In genomic region chr2:230414302-230414701, GRCh38 we compare ENCODE assay signal across 18 cellular contexts. TPM values are rescaled to one million over a fixed set of nuclear protein-coding genes. Genes with fewer than 3 reads are reported as not detected.
A peak's percentile ranks its signal among the peaks of the same experiment; 100 is the strongest.
DNase-seq lines count a peak whose midpoint lies in the region; ATAC-seq and TF ChIP-seq lines count a peak whose summit lies in the region.
"Had no signal": no experiment of that assay in that cellular context is flagged by ENCODE, and none has a peak within 500 bp of the region (broad histone marks: within the 10 kb centered on the region; RNA-seq: fewer than 3 reads in every experiment).

No MANE protein-coding gene starts in this region.

- H3K9me3 Mint-ChIP-seq in MCF 10A (ENCODE audit: unreplicated experiment), result no peaks in the 10 kb centered on the region
- H3K9me3 Mint-ChIP-seq in activated CD4-positive, alpha-beta memory T cell treated with anti-CD3 and anti-CD28 coated beads, Interleukin-2, amount 10 ng/mL, durations not matched to agents 7 days and 5 days, result no peaks in the 10 kb centered on the region

- CTCF ChIA-PET in MCF 10A (lab: Yijun Ruan, JAX), result interaction anchor here (0.5 kb wide), 1 partner anchor 342 kb away, joined by 3 read pairs; no protein-coding TSS in a partner anchor
- CTCF ChIA-PET in activated CD4-positive, alpha-beta memory T cell treated with anti-CD3 and anti-CD28 coated beads, Interleukin-2, amount 10 ng/mL, durations not matched to agents 7 days and 5 days (lab: Charles Lee), result no interaction called here

- H3K9me3 ChIP-seq in breast epithelium (no peaks in the 10 kb centered on the region), subcutaneous abdominal adipose tissue (ENCODE audit: control insufficient read depth in 5 of 5, low read length in 5 of 5) (no peaks in the 10 kb centered on the region)
- H3K9me3 ChIP-seq: esophagus muscularis mucosa, right lobe of liver, thoracic aorta had no signal

- peak overlapping the region; percentile 98 for H3K27ac Mint-ChIP-seq in MCF 10A (ENCODE audit: low read depth, unreplicated experiment)
- H3K27ac Mint-ChIP-seq in activated CD4-positive, alpha-beta memory T cell treated with anti-CD3 and anti-CD28 coated beads, Interleukin-2, amount 10 ng/mL, durations not matched to agents 7 days and 5 days, result peak overlapping the region; percentile 100
- H3K27ac Mint-ChIP-seq: brain had no signal

- H3K4me1 Mint-ChIP-seq in MCF 10A (ENCODE audit: insufficient read depth, unreplicated experiment), result peaks cover 41% of the 10 kb centered on the region
- peaks cover 59% of the 10 kb centered on the region for H3K4me1 Mint-ChIP-seq in activated CD4-positive, alpha-beta memory T cell treated with anti-CD3 and anti-CD28 coated beads, Interleukin-2, amount 10 ng/mL, durations not matched to agents 7 days and 5 days

- H3K27ac ChIP-seq in breast epithelium, result peak overlapping the region in 1 of 2 donors; percentile 27
- H3K27ac ChIP-seq in foreskin keratinocyte, result no peak overlapping the region
- H3K27ac ChIP-seq in subcutaneous abdominal adipose tissue (ENCODE audit: low read depth, low read length), result peak overlapping the region; percentile 90
- H3K27ac ChIP-seq: right lobe of liver had no signal

- intact Hi-C loops in MCF 10A (cut with micrococcal nuclease) (no loop called here), breast epithelium (cut with DNase I; ENCODE audit: low total_unique reads) (no loop called here)

- H3K36me3 ChIP-seq in breast epithelium, result no peaks in the 10 kb centered on the region
- no peaks in the 10 kb centered on the region for H3K36me3 ChIP-seq in subcutaneous abdominal adipose tissue (ENCODE audit: control insufficient read depth in 5 of 5, insufficient read depth in 5 of 5, low read length in 5 of 5)
- H3K36me3 ChIP-seq: esophagus muscularis mucosa, right lobe of liver, thoracic aorta had no signal

- no peaks in the 10 kb centered on the region for H3K27me3 Mint-ChIP-seq in MCF 10A (ENCODE audit: insufficient read depth, unreplicated experiment)
- no peaks in the 10 kb centered on the region for H3K27me3 Mint-ChIP-seq in activated CD4-positive, alpha-beta memory T cell treated with anti-CD3 and anti-CD28 coated beads, Interleukin-2, amount 10 ng/mL, durations not matched to agents 7 days and 5 days

- TF ChIP-seq POLR2A in breast epithelium (IDR thresholded peaks at IDR 0.05), result no peak

- H3K4me3 Mint-ChIP-seq in MCF 10A (ENCODE audit: unreplicated experiment), result no peak overlapping the region
- H3K4me3 Mint-ChIP-seq in activated CD4-positive, alpha-beta memory T cell treated with anti-CD3 and anti-CD28 coated beads, Interleukin-2, amount 10 ng/mL, durations not matched to agents 7 days and 5 days, result peak overlapping the region; percentile 92

- DNase-seq in MCF 10A (ENCODE audit: unreplicated experiment), result no peak
- DNase-seq in breast epithelium (ENCODE audit: low spot score in 2 of 2), result no peak
- DNase-seq in activated CD4-positive, alpha-beta memory T cell treated with anti-CD3 and anti-CD28 coated beads, Interleukin-2, amount 10 ng/mL, durations not matched to agents 7 days and 5 days, result no peak
- DNase-seq in foreskin keratinocyte, result peak; percentile 37 to 79
- DNase-seq in Kasumi-1 (lab: John Stamatoyannopoulos, UW), result no peak
- DNase-seq in hepatic stellate cell (ENCODE audit: low spot score), result no peak
- no peak for DNase-seq in AG20443 (ENCODE audit: low spot score)
- DNase-seq: activated gamma-delta T cell; glutamatergic neuron; NCI-H146; occipital lobe; right lobe of liver; SHP77; stimulated activated CD4-positive, alpha-beta T cell treated with anti-CD3 and anti-CD28 coated beads, Interleukin-2, amount 100 ng/mL, for 24 hours had no signal

- POLR2A ChIA-PET in MCF 10A (lab: Yijun Ruan, JAX), result interaction anchor here (0.6 to 1.1 kb wide), 3 partner anchors 15 to 493 kb away, joined by 3 read pairs; partner anchors contain the start of genes SP140L and TRIP12
- POLR2A ChIA-PET in activated CD4-positive, alpha-beta memory T cell treated with anti-CD3 and anti-CD28 coated beads, Interleukin-2, amount 10 ng/mL, durations not matched to agents 7 days and 5 days (lab: Charles Lee), result interaction anchor here (1.2 to 4.7 kb wide), 7 partner anchors 15 to 195 kb away, joined by 3 to 52 read pairs (median 8); partner anchors contain the start of genes SP110, SP140 and SP140L

- H3K4me3 ChIP-seq in breast epithelium (no peak overlapping the region), subcutaneous abdominal adipose tissue (ENCODE audit: low read depth in 1 of 5, low read length in 5 of 5) (no peak overlapping the region)
- H3K4me3 ChIP-seq: esophagus muscularis mucosa, right lobe of liver, thoracic aorta had no signal

- peak; percentile 26 for ATAC-seq in foreskin keratinocyte
- ATAC-seq: right lobe of liver had no signal

- H3K9ac ChIP-seq in subcutaneous abdominal adipose tissue (ENCODE audit: low read length in 5 of 5), result no peak overlapping the region

- TF ChIP-seq CTCF in MCF 10A (IDR thresholded peaks at IDR 0.05; ENCODE audit: unreplicated experiment) (no peak), breast epithelium (IDR thresholded peaks at IDR 0.05) (no peak), foreskin keratinocyte (conservative IDR thresholded peaks at IDR 0.05) (no peak)

- H3K36me3 Mint-ChIP-seq in MCF 10A (ENCODE audit: insufficient read depth, unreplicated experiment), result peaks cover 18% of the 10 kb centered on the region
- H3K36me3 Mint-ChIP-seq in activated CD4-positive, alpha-beta memory T cell treated with anti-CD3 and anti-CD28 coated beads, Interleukin-2, amount 10 ng/mL, durations not matched to agents 7 days and 5 days (ENCODE audit: low read depth), result peaks cover 34% of the 10 kb centered on the region
- H3K36me3 Mint-ChIP-seq: brain had no signal

- H3K27me3 ChIP-seq in breast epithelium (no peaks in the 10 kb centered on the region), foreskin keratinocyte (no peaks in the 10 kb centered on the region), subcutaneous abdominal adipose tissue (ENCODE audit: control insufficient read depth in 5 of 5, insufficient read depth in 4 of 5, low read length in 5 of 5) (no peaks in the 10 kb centered on the region)
- H3K27me3 ChIP-seq: esophagus muscularis mucosa, right lobe of liver had no signal

- H3K4me1 ChIP-seq in breast epithelium, result peaks cover 2 to 7% of the 10 kb centered on the region in 2 donors
- peaks cover 22% of the 10 kb centered on the region for H3K4me1 ChIP-seq in foreskin keratinocyte
- peaks cover 2 to 77% (median 59%) of the 10 kb centered on the region in 5 donors for H3K4me1 ChIP-seq in subcutaneous abdominal adipose tissue (ENCODE audit: control insufficient read depth in 5 of 5, insufficient read depth in 5 of 5, low read length in 5 of 5)

- no TSS peak for BruUV-seq in MCF 10A (replicated peaks; lab: Mats Ljungman, UMichigan)

RNA-seq across cellular contexts. Expression of gene SP100, which starts 1.7 kb away (rescaled TPM):
- total RNA-seq in MCF 10A (2022) (54.5 and 56.9 TPM in 2 replicates), breast epithelium (100 to 1,000 TPM; 128 to 157 (median 152) TPM), foreskin keratinocyte (146 TPM in 2 replicates)
- 100 to 1,000 TPM; 351 TPM for total RNA-seq in activated CD4-positive, alpha-beta memory T cell treated with anti-CD3 and anti-CD28 coated beads, Interleukin-2, amount 10 ng/mL, durations not matched to agents 7 days and 5 days
- 58.1 and 61.6 TPM in 2 replicates for polyA plus RNA-seq in foreskin keratinocyte

Comparison
In these comparisons a context has a peak if more than half of its experiments do, and no peak if none do; other contexts are left out.
1. DNase-seq: peak in foreskin keratinocyte (2 of 2); none in MCF 10A (single experiment), breast epithelium (0 of 2), activated CD4-positive, alpha-beta memory T cell treated with anti-CD3 and anti-CD28 coated beads, Interleukin-2, amount 10 ng/mL, durations not matched to agents 7 days and 5 days (single experiment), Kasumi-1 (0 of 2), hepatic stellate cell (single experiment) and AG20443 (single experiment).